8 cellular contexts compared by ENCODE assay signal in the genomic region with DNA sequence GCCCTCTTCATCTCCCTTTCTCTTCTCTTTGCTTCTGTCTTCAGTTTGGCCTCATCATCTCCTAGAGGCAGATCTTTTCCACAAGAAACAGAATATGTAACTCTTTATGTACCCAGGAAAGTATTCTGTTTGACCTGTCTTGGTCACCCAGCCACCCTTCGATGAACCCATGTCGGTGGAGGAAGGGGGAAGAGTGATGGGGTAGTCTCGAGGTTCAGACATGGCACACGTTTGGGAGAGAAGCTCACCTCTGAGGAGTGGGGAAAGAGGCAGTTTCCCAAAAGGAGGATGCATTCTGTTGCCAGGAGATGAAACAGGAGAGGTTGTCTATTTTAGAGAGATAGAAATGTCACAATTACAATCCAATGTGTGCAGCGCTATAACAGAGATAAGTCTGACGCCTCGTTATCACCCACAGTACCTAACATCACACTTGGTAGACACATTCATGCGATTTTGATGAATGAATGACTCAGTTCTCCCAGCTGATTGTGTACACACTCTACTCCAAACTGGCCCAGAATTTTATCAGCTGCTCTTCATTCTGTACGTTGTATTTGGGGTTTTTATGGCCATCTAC. TPM values are rescaled to one million over a fixed set of nuclear protein-coding genes. Genes with fewer than 3 reads are reported as not detected.
DNase-seq lines count a peak whose midpoint lies in the region; ATAC-seq and TF ChIP-seq lines count a peak whose summit lies in the region.

No MANE protein-coding gene starts in this region.

- H3K9me3 Mint-ChIP-seq in memory B cell: peaks cover 2% of the 10 kb centered on the region

- H3K36me3 ChIP-seq in mammary epithelial cell (ENCODE audit: insufficient read depth, low read length): no peaks in the 10 kb centered on the region
- no peaks in the 10 kb centered on the region for H3K36me3 ChIP-seq in uterus

- H3K9me3 ChIP-seq in mammary epithelial cell (replicated peaks; ENCODE audit: insufficient read depth, low read length): no peaks in the 10 kb centered on the region
- no peaks in the 10 kb centered on the region for H3K9me3 ChIP-seq in uterus

- CTCF ChIA-PET in mammary epithelial cell (lab: Charles Lee; ENCODE audit: low non-redundant PET): no interaction called here

- peak overlapping the region; percentile 94 for H2AFZ ChIP-seq in mammary epithelial cell (ENCODE audit: low read depth, low read length)

- peak overlapping the region; percentile 94 for H3K27ac Mint-ChIP-seq in memory B cell

- H3K4me3 Mint-ChIP-seq in memory B cell: peak overlapping the region; percentile 90

- peaks cover 12% of the 10 kb centered on the region for H3K36me3 Mint-ChIP-seq in memory B cell

- no peak for DNase-seq in AG10803 (ENCODE audit: low read depth)
- no peak for DNase-seq in mammary epithelial cell
- no peak for DNase-seq in memory B cell (ENCODE audit: low spot score in 2 of 2)
- DNase-seq in uterus: no peak
- no peak for DNase-seq in NCI-H2196 (lab: John Stamatoyannopoulos, UW; ENCODE audit: unreplicated experiment)
- no peak for DNase-seq in MV-4-11 (lab: John Stamatoyannopoulos, UW)

- H3K4me3 ChIP-seq in AG10803 (ENCODE audit: low read length) (peak overlapping the region; percentile 84), mammary epithelial cell (replicated peaks in 1 of 3; ENCODE audit: insufficient read depth in 1 of 3, low read depth in 2 of 3, low read length in 3 of 3) (peak overlapping the region; percentile 65 to 83 (median 82)), uterus (peak overlapping the region; percentile 53 to 91)

- peaks cover 42% of the 10 kb centered on the region for H3K79me2 ChIP-seq in mammary epithelial cell (ENCODE audit: insufficient read depth, low read length)

- H3K4me2 ChIP-seq in mammary epithelial cell (ENCODE audit: insufficient read depth, low read depth, low read length): peak overlapping the region; percentile 86

- no peaks in the 10 kb centered on the region for H3K27me3 Mint-ChIP-seq in memory B cell

- no peak for TF ChIP-seq POLR2A in uterus (IDR thresholded peaks at IDR 0.05)

- H3K9ac ChIP-seq in mammary epithelial cell (ENCODE audit: insufficient read depth, low read length): peak overlapping the region; percentile 88

- BruUV-seq in mammary epithelial cell (replicated peaks; lab: Mats Ljungman, UMichigan): no TSS peak

- dilution Hi-C loops in mammary epithelial cell (cut with HindIII; ENCODE audit: low sequenced_read_pairs): no loop called here

- 77% methylated on average over 9 of the region's 9 CpGs for whole genome bisulfite sequencing in mammary epithelial cell (ENCODE audit: low coverage, missing lambda C conversion rate)

- H3K27me3 ChIP-seq in mammary epithelial cell (ENCODE audit: insufficient read depth, low read length) (no peaks in the 10 kb centered on the region), uterus (no peaks in the 10 kb centered on the region)

- H3K27ac ChIP-seq in mammary epithelial cell (ENCODE audit: insufficient read depth, low read depth, low read length) (no peak overlapping the region), uterus (peak overlapping the region; percentile 90 to 94)

- peaks cover 27% of the 10 kb centered on the region for H3K4me1 Mint-ChIP-seq in memory B cell

- no peak for TF ChIP-seq CTCF in AG10803 (conservative IDR thresholded peaks at IDR 0.05; ENCODE audit: low read length)
- no peak for TF ChIP-seq CTCF in mammary epithelial cell (conservative IDR thresholded peaks at IDR 0.05 in 1 of 2, IDR thresholded peaks at IDR 0.05 in 1 of 2; ENCODE audit: extremely low read depth in 1 of 2, insufficient read depth in 1 of 2, low read depth in 1 of 2, low read length in 2 of 2)
- TF ChIP-seq CTCF in uterus (IDR thresholded peaks at IDR 0.05): no peak

- H3K4me1 ChIP-seq in mammary epithelial cell (ENCODE audit: insufficient read depth, low read length) (peaks cover 13% of the 10 kb centered on the region), uterus (no peaks in the 10 kb centered on the region)

- intact Hi-C loops in mammary epithelial cell (cut with micrococcal nuclease) (loop anchor here (2.0 kb wide), 1 partner anchor 84 kb away; no protein-coding TSS in a partner anchor), uterus (cut with DNase I; ENCODE audit: low total_unique reads) (no loop called here)

- H4K20me1 ChIP-seq in mammary epithelial cell (ENCODE audit: insufficient read depth, low read length): no peaks in the 10 kb centered on the region

- ATAC-seq in HG03064 (IDR thresholded peaks at IDR 0.05; ENCODE audit: low read depth, unreplicated experiment) (peak; percentile 2), memory B cell (ENCODE audit: low read depth) (peak; percentile 18), HG02938 (IDR thresholded peaks at IDR 0.05; ENCODE audit: unreplicated experiment) (no peak)

- in situ Hi-C loops in mammary epithelial cell (cut with MboI; ENCODE audit: low sequenced_read_pairs in 2 of 2): no loop called here

RNA-seq across cellular contexts. Expression of a gene that starts 0.7 kb away (rescaled TPM):
- total RNA-seq in mammary epithelial cell: 10 to 100 TPM; 74.8 to 85.0 TPM
- 36.5 TPM for polyA plus RNA-seq in mammary epithelial cell
- 28.9 TPM for polyA minus RNA-seq in mammary epithelial cell
- total RNA-seq in uterus: 100 to 1,000 TPM in 2 of 4 donors, 10 to 100 TPM in 2; 68.4 to 342 (median 96.1) TPM

RNA-seq across cellular contexts. Expression of a gene that starts 1.9 kb away (rescaled TPM):
- total RNA-seq in mammary epithelial cell (under 1 TPM in 1 of 2 donors, not detected in 1; 0.42 TPM), uterus (under 1 TPM in 1 of 4 donors, not detected in 3; 0.76 TPM)
- 0.05 TPM for polyA plus RNA-seq in mammary epithelial cell
- not detected for polyA minus RNA-seq in mammary epithelial cell
